Comparison of ENCODE assay signal across 8 cellular contexts in genomic region chr22:46542011-46542985, GRCh38. TPM values are rescaled to one million over a fixed set of nuclear protein-coding genes. Genes with fewer than 3 reads are reported as not detected.
A peak's percentile ranks its signal among the peaks of the same experiment; 100 is the strongest.
DNase-seq lines count a peak whose midpoint lies in the region; ATAC-seq and TF ChIP-seq lines count a peak whose summit lies in the region.

No MANE protein-coding gene starts in this region.

- no peak overlapping the region for H3K4me3 Mint-ChIP-seq in CD14-positive monocyte

- peaks cover 0 to 4% (median 0%) of the 10 kb centered on the region in 4 donors for H3K27me3 ChIP-seq in liver (ENCODE audit: control insufficient read depth in 4 of 4, insufficient read depth in 4 of 4, low read length in 3 of 4)

- H3K4me1 Mint-ChIP-seq in CD14-positive monocyte, result peaks cover 24% of the 10 kb centered on the region

- no peak overlapping the region for H3K4me3 ChIP-seq in liver (ENCODE audit: low read depth in 1 of 3, low read length in 3 of 3)

- peak; percentile 93 to 95 for TF ChIP-seq RAD21 in liver (IDR thresholded peaks at IDR 0.05)

- H3K27ac ChIP-seq in liver (ENCODE audit: low read depth in 1 of 2, low read length in 2 of 2), result no peak overlapping the region

- intact Hi-C loops in CD14-positive monocyte (cut with micrococcal nuclease), result loop anchor here (1.0 to 10.0 kb wide), 3 partner anchors 175 to 420 kb away; no protein-coding TSS in a partner anchor

- H3K36me3 Mint-ChIP-seq in CD14-positive monocyte, result peaks cover 3 to 5% of the 10 kb centered on the region in 2 donors

- WGBS in liver, result 34% methylated on average over 27 of the region's 27 CpGs

- TF ChIP-seq CTCF in CD14-positive monocyte (IDR thresholded peaks at IDR 0.05), result peak; percentile 99
- peak; percentile 93 for TF ChIP-seq CTCF in liver (IDR thresholded peaks at IDR 0.05; ENCODE audit: low read depth, low read length, missing input control)

- H3K27ac Mint-ChIP-seq in CD14-positive monocyte, result no peak overlapping the region

- H3K27me3 Mint-ChIP-seq in CD14-positive monocyte (ENCODE audit: low read depth in 3 of 3), result peaks cover 33 to 47% (median 42%) of the 10 kb centered on the region in 3 donors

- peaks cover 0 to 10% (median 2%) of the 10 kb centered on the region in 7 donors for H3K9me3 Mint-ChIP-seq in CD14-positive monocyte

- no peak overlapping the region for H3K9ac ChIP-seq in liver (ENCODE audit: low read depth in 1 of 2, low read length in 2 of 2)

- no peaks in the 10 kb centered on the region for H3K9me3 ChIP-seq in liver (ENCODE audit: control insufficient read depth in 4 of 4, low read length in 3 of 4)

- peak; percentile 64 for DNase-seq in CD14-positive monocyte (ENCODE audit: low spot score)
- DNase-seq in NCI-H2196 (lab: John Stamatoyannopoulos, UW; ENCODE audit: unreplicated experiment), result peak; percentile 72
- DNase-seq in activated CD4-positive, alpha-beta T cell treated with anti-CD3 and anti-CD28 coated beads for 24 hours (ENCODE audit: low read depth in 2 of 2), result peak; percentile 54 to 65
- DNase-seq in cerebellar cortex (ENCODE audit: low spot score), result peak; percentile 70
- DNase-seq in stimulated activated CD8-positive, alpha-beta memory T cell treated with anti-CD3 and anti-CD28 coated beads, Interleukin-12 subunit alpha, Interleukin-12 subunit beta, amount 100 ng/mL, for 24 hours (ENCODE audit: extremely low read depth), result peak; percentile 23

- ATAC-seq in GM21360 (IDR thresholded peaks at IDR 0.05; ENCODE audit: unreplicated experiment) (peak; percentile 51), HG02852 (IDR thresholded peaks at IDR 0.05; ENCODE audit: unreplicated experiment) (no peak)

- H3K4me1 ChIP-seq in liver (ENCODE audit: control insufficient read depth in 4 of 4, insufficient read depth in 4 of 4, low read length in 3 of 4), result peaks cover 12 to 21% (median 14%) of the 10 kb centered on the region in 4 donors

- no peaks in the 10 kb centered on the region for H3K36me3 ChIP-seq in liver (ENCODE audit: control insufficient read depth in 4 of 4, insufficient read depth in 3 of 4, low read depth in 1 of 4, low read length in 3 of 4)

TF ChIP-seq in liver, 16 proteins besides CTCF, POLR2A, EP300 and RAD21:
- TF ChIP-seq ZBTB33 (IDR thresholded peaks at IDR 0.05) (no peak), YY1 (IDR thresholded peaks at IDR 0.05) (no peak), GABPA (IDR thresholded peaks at IDR 0.05 in 1 of 2, conservative IDR thresholded peaks at IDR 0.05 in 1 of 2) (no peak), REST (IDR thresholded peaks at IDR 0.05) (no peak), SP1 (IDR thresholded peaks at IDR 0.05) (no peak), JUND (IDR thresholded peaks at IDR 0.05) (no peak), HNF4A (conservative IDR thresholded peaks at IDR 0.05) (no peak), HNF4G (IDR thresholded peaks at IDR 0.05) (no peak), RXRA (IDR thresholded peaks at IDR 0.05) (no peak), MAX (IDR thresholded peaks at IDR 0.05) (no peak), TAF1 (conservative IDR thresholded peaks at IDR 0.05) (no peak)
TF ChIP-seq in liver: peak in this region for 0.

RNA-seq across cellular contexts. Expression of gene CELSR1, which starts 4.9 kb away (rescaled TPM):
- polyA plus RNA-seq in CD14-positive monocyte, result not detected
- total RNA-seq in liver, result 1 to 10 TPM in 1 of 2 donors, under 1 TPM in 1; 0.37 to 1.6 TPM
- polyA plus RNA-seq in liver, result 1 to 10 TPM; 1.1 to 1.6 TPM
